26 cellular contexts compared by ENCODE assay signal in the genomic region with DNA sequence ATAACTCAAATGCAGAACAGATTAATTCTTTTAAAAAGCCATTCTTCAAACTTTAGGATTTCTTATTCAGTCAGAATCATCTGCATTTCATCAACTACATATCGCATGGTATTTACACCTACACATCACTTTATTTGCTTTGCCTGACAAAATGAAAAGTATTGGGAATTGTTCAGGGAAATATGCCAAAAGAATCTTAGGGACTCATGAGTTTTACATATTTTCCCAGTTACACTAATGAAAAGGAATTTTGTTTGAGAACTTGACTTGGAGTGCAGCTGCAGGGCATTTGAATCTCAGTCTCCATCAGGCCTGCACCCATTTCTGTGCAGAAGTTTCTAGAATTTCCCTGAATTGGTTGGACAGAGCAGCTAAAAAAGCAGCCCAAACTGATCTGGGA.
DNase-seq lines count a peak whose midpoint lies in the region; ATAC-seq and TF ChIP-seq lines count a peak whose summit lies in the region.
"Had no signal": no experiment of that assay in that cellular context is flagged by ENCODE, and none has a peak within 500 bp of the region (broad histone marks: within the 10 kb centered on the region; RNA-seq: fewer than 3 reads in every experiment).

No MANE protein-coding gene starts in this region.

- H3K79me2 ChIP-seq in SK-N-SH (ENCODE audit: insufficient read depth): peaks cover 3% of the 10 kb centered on the region; the same call in 1 of the 2 replicates
- no peaks in the 10 kb centered on the region for H3K79me2 ChIP-seq in neural progenitor cell (ENCODE audit: low read depth)

- H3K4me1 ChIP-seq in SK-N-SH (ENCODE audit: control insufficient read depth in 1 of 2, insufficient read depth in 2 of 2, low read depth in 1 of 2, low read length in 1 of 2) (peaks cover 0 to 7% of the 10 kb centered on the region in 2 experiments; a peak in 3 of 4 replicates), neural progenitor cell (no peaks in the 10 kb centered on the region), lower lobe of right lung (no peaks in the 10 kb centered on the region)
- H3K4me1 ChIP-seq: BE2C, transverse colon had no signal

- peaks cover 69% of the 10 kb centered on the region for H3K4me1 Mint-ChIP-seq in osteocyte (ENCODE audit: unreplicated experiment)
- H3K4me1 Mint-ChIP-seq in neural progenitor cell: no peaks in the 10 kb centered on the region
- no peaks in the 10 kb centered on the region for H3K4me1 Mint-ChIP-seq in activated CD4-positive, alpha-beta T cell treated with anti-CD3 and anti-CD28 coated beads, Interleukin-2, amount 10 ng/mL, durations not matched to agents 24 days and 14 days
- H3K4me1 Mint-ChIP-seq: stimulated activated naive CD8-positive, alpha-beta T cell treated with anti-CD3 and anti-CD28 coated beads, Interleukin-15, amount 100 ng/mL, for 72 hours had no signal

- H3K27ac ChIP-seq in SK-N-SH (ENCODE audit: low read depth in 2 of 2, low read length in 1 of 2) (peak overlapping the region; percentile 50 to 52; a peak in 3 of 4 replicates), neural progenitor cell (no peak overlapping the region), lower lobe of right lung (no peak overlapping the region)
- H3K27ac ChIP-seq: cardiac muscle cell, epithelial cell of prostate, HL-60, transverse colon had no signal

- POLR2A ChIA-PET in SK-N-SH (lab: Yijun Ruan, JAX): no interaction called here

- no peak overlapping the region; the same call in 1 of the 2 replicates for H3K4me2 ChIP-seq in SK-N-SH
- H3K4me2 ChIP-seq in neural progenitor cell: no peak overlapping the region
- H3K4me2 ChIP-seq: smooth muscle cell had no signal

- DNase-seq in AG20443 (ENCODE audit: low spot score): peak; percentile 60
- DNase-seq in SK-N-SH: no peak
- peak; percentile 58 for DNase-seq in fibroblast of gingiva (ENCODE audit: low read depth)
- no peak for DNase-seq in osteocyte (ENCODE audit: extremely low spot score, unreplicated experiment)
- no peak for DNase-seq in neural progenitor cell (ENCODE audit: low spot score)
- DNase-seq in lower lobe of right lung: no peak
- DNase-seq in activated CD4-positive, alpha-beta T cell treated with anti-CD3 and anti-CD28 coated beads, Interleukin-2, amount 10 ng/mL, durations not matched to agents 24 days and 14 days: no peak
- DNase-seq: activated T-cell treated with anti-CD3 and anti-CD28 coated beads, Interleukin-2, amount 50 U/mL, for 72 hours; BE2C; Caco-2; glutamatergic neuron; left cardiac atrium; NCI-H1417 treated with DMSO at 0.1 percent for 48 hours; NCI-H524 treated with DMSO at 0.1 percent for 48 hours; stimulated activated CD4-positive, alpha-beta T cell treated with anti-CD3 and anti-CD28 coated beads, Interleukin-2, amount 100 ng/mL, for 48 hours; stimulated activated naive CD8-positive, alpha-beta T cell treated with anti-CD3 and anti-CD28 coated beads, Interleukin-15, amount 100 ng/mL, for 72 hours; transverse colon had no signal

- H3K36me3 Mint-ChIP-seq in osteocyte (ENCODE audit: unreplicated experiment) (peaks cover 31% of the 10 kb centered on the region), neural progenitor cell (peaks cover 15% of the 10 kb centered on the region)
- H3K36me3 Mint-ChIP-seq in activated CD4-positive, alpha-beta T cell treated with anti-CD3 and anti-CD28 coated beads, Interleukin-2, amount 10 ng/mL, durations not matched to agents 24 days and 14 days (ENCODE audit: low read depth): peaks cover 38% of the 10 kb centered on the region

- H3K27me3 Mint-ChIP-seq in osteocyte (ENCODE audit: unreplicated experiment) (no peaks in the 10 kb centered on the region), neural progenitor cell (ENCODE audit: insufficient read depth, low read depth) (no peaks in the 10 kb centered on the region)
- H3K27me3 Mint-ChIP-seq in activated CD4-positive, alpha-beta T cell treated with anti-CD3 and anti-CD28 coated beads, Interleukin-2, amount 10 ng/mL, durations not matched to agents 24 days and 14 days: no peaks in the 10 kb centered on the region
- H3K27me3 Mint-ChIP-seq: natural killer cell treated with Interleukin-12 subunit alpha and Interleukin-12 subunit beta and Interleukin-15 and Interleukin-18, amount 100 ng/mL, for 72 hours; progenitor cell of endocrine pancreas; stimulated activated naive CD8-positive, alpha-beta T cell treated with anti-CD3 and anti-CD28 coated beads, Interleukin-15, amount 100 ng/mL, for 72 hours had no signal

- no peak for TF ChIP-seq RAD21 in SK-N-SH (IDR thresholded peaks at IDR 0.05; ENCODE audit: low read length)

- H3K36me3 ChIP-seq in SK-N-SH (replicated peaks in 1 of 2; ENCODE audit: control insufficient read depth in 1 of 2, insufficient read depth in 2 of 2, low read length in 1 of 2) (peaks cover 26 to 52% of the 10 kb centered on the region in 2 experiments), neural progenitor cell (no peaks in the 10 kb centered on the region), lower lobe of right lung (peaks cover 4% of the 10 kb centered on the region)
- H3K36me3 ChIP-seq: transverse colon had no signal

- H3K27ac Mint-ChIP-seq in osteocyte (ENCODE audit: unreplicated experiment): peak overlapping the region; percentile 84
- H3K27ac Mint-ChIP-seq in neural progenitor cell: no peak overlapping the region
- H3K27ac Mint-ChIP-seq in activated CD4-positive, alpha-beta T cell treated with anti-CD3 and anti-CD28 coated beads, Interleukin-2, amount 10 ng/mL, durations not matched to agents 24 days and 14 days: no peak overlapping the region
- H3K27ac Mint-ChIP-seq: activated naive CD4-positive, alpha-beta T cell treated with anti-CD3 and anti-CD28 coated beads, Interleukin-2, amount 50 U/mL, for 72 hours; activated T-cell treated with anti-CD3 and anti-CD28 coated beads, Interleukin-2, amount 50 U/mL, for 72 hours; natural killer cell treated with Interleukin-12 subunit alpha and Interleukin-12 subunit beta and Interleukin-15 and Interleukin-18, amount 100 ng/mL, for 72 hours; progenitor cell of endocrine pancreas; stimulated activated naive CD8-positive, alpha-beta T cell treated with anti-CD3 and anti-CD28 coated beads, Interleukin-15, amount 100 ng/mL, for 72 hours had no signal

- H3K9ac ChIP-seq in SK-N-SH (no peak overlapping the region), neural progenitor cell (no peak overlapping the region)

- H3K9me3 ChIP-seq in SK-N-SH (no peaks in the 10 kb centered on the region), neural progenitor cell (ENCODE audit: low read depth) (no peaks in the 10 kb centered on the region), lower lobe of right lung (no peaks in the 10 kb centered on the region)
- H3K9me3 ChIP-seq: BE2C, Caco-2, transverse colon had no signal

- no peak overlapping the region for H2AFZ ChIP-seq in SK-N-SH (ENCODE audit: low read depth)
- H2AFZ ChIP-seq in neural progenitor cell (replicated peaks): no peak overlapping the region

- H3K4me3 Mint-ChIP-seq in osteocyte (ENCODE audit: unreplicated experiment) (no peak overlapping the region), neural progenitor cell (no peak overlapping the region)
- H3K4me3 Mint-ChIP-seq in activated CD4-positive, alpha-beta T cell treated with anti-CD3 and anti-CD28 coated beads, Interleukin-2, amount 10 ng/mL, durations not matched to agents 24 days and 14 days: no peak overlapping the region
- H3K4me3 Mint-ChIP-seq: activated T-cell treated with anti-CD3 and anti-CD28 coated beads, Interleukin-2, amount 50 U/mL, for 72 hours; natural killer cell treated with Interleukin-12 subunit alpha and Interleukin-12 subunit beta and Interleukin-15 and Interleukin-18, amount 100 ng/mL, for 72 hours; stimulated activated naive CD8-positive, alpha-beta T cell treated with anti-CD3 and anti-CD28 coated beads, Interleukin-15, amount 100 ng/mL, for 72 hours had no signal

- no peak overlapping the region for H3K4me3 ChIP-seq in SK-N-SH (ENCODE audit: low read depth in 2 of 2, low read length in 1 of 2)
- no peak overlapping the region for H3K4me3 ChIP-seq in neural progenitor cell
- no peak overlapping the region for H3K4me3 ChIP-seq in lower lobe of right lung
- H3K4me3 ChIP-seq: cardiac muscle cell, smooth muscle cell, transverse colon had no signal

- H3F3A ChIP-seq in SK-N-SH (replicated peaks; ENCODE audit: insufficient read depth) (peaks cover 26% of the 10 kb centered on the region), neural progenitor cell (ENCODE audit: low read depth) (no peaks in the 10 kb centered on the region)

- no peaks in the 10 kb centered on the region for H3K27me3 ChIP-seq in SK-N-SH (ENCODE audit: insufficient read depth)
- no peaks in the 10 kb centered on the region for H3K27me3 ChIP-seq in neural progenitor cell
- no peaks in the 10 kb centered on the region for H3K27me3 ChIP-seq in lower lobe of right lung (ENCODE audit: low read depth)
- H3K27me3 ChIP-seq: BE2C, cardiac muscle cell, transverse colon had no signal

- no peaks in the 10 kb centered on the region for H3K9me2 ChIP-seq in SK-N-SH

- TF ChIP-seq CTCF in SK-N-SH (IDR thresholded peaks at IDR 0.05) (no peak), osteocyte (IDR thresholded peaks at IDR 0.05) (no peak), neural progenitor cell (IDR thresholded peaks at IDR 0.05) (no peak), lower lobe of right lung (IDR thresholded peaks at IDR 0.05) (no peak)

- CTCF ChIA-PET in SK-N-SH (lab: Yijun Ruan, JAX): interaction anchor here (0.9 to 1.4 kb wide), 3 partner anchors 26 to 393 kb away, joined by 3 to 5 read pairs (median 4); no protein-coding TSS in a partner anchor

- peaks cover 4% of the 10 kb centered on the region for H3K9me3 Mint-ChIP-seq in osteocyte (ENCODE audit: unreplicated experiment)
- H3K9me3 Mint-ChIP-seq in neural progenitor cell: no peaks in the 10 kb centered on the region
- H3K9me3 Mint-ChIP-seq in activated CD4-positive, alpha-beta T cell treated with anti-CD3 and anti-CD28 coated beads, Interleukin-2, amount 10 ng/mL, durations not matched to agents 24 days and 14 days: no peaks in the 10 kb centered on the region
- H3K9me3 Mint-ChIP-seq: activated naive CD4-positive, alpha-beta T cell treated with anti-CD3 and anti-CD28 coated beads, Interleukin-2, amount 50 U/mL, for 72 hours; activated T-cell treated with anti-CD3 and anti-CD28 coated beads, Interleukin-2, amount 50 U/mL, for 72 hours; natural killer cell treated with Interleukin-12 subunit alpha and Interleukin-12 subunit beta and Interleukin-15 and Interleukin-18, amount 100 ng/mL, for 72 hours; stimulated activated naive CD8-positive, alpha-beta T cell treated with anti-CD3 and anti-CD28 coated beads, Interleukin-15, amount 100 ng/mL, for 72 hours had no signal

- intact Hi-C loops in lower lobe of right lung (cut with DNase I): no loop called here
- intact Hi-C loops in activated CD4-positive, alpha-beta T cell treated with anti-CD3 and anti-CD28 coated beads, Interleukin-2, amount 10 ng/mL, durations not matched to agents 24 days and 14 days (cut with micrococcal nuclease): no loop called here

- H4K20me1 ChIP-seq in SK-N-SH (ENCODE audit: insufficient read depth) (no peaks in the 10 kb centered on the region), neural progenitor cell (ENCODE audit: low read depth) (no peaks in the 10 kb centered on the region)

- WGBS in SK-N-SH (ENCODE audit: low lambda C conversion rate): 21% methylated on average over 1 of the region's 1 CpG

- TF ChIP-seq EP300 in SK-N-SH (IDR thresholded peaks at IDR 0.05; ENCODE audit: borderline replicate concordance in 1 of 2, low read depth in 1 of 2, low read length in 1 of 2): 0 out of 4 replicates have a peak, but pooled peaks of 1 of the 2 experiments have one; percentile 19

- ATAC-seq in lower lobe of right lung: no peak
- no peak for ATAC-seq in GM21447 (IDR thresholded peaks at IDR 0.05; ENCODE audit: unreplicated experiment)
- ATAC-seq: activated CD4-positive, CD25-positive, alpha-beta regulatory T cell treated with anti-CD3 and anti-CD28 coated beads, Interleukin-2, amount 50 U/mL, for 24 hours; activated naive CD4-positive, alpha-beta T cell treated with anti-CD3 and anti-CD28 coated beads, Interleukin-2, amount 50 U/mL, for 72 hours; activated T-cell treated with anti-CD3 and anti-CD28 coated beads, Interleukin-2, amount 50 U/mL, for 72 hours; left cardiac atrium; natural killer cell treated with Interleukin-12 subunit alpha and Interleukin-12 subunit beta and Interleukin-15 and Interleukin-18, amount 100 ng/mL, for 72 hours; stimulated activated naive CD8-positive, alpha-beta T cell treated with anti-CD3 and anti-CD28 coated beads, Interleukin-15, amount 100 ng/mL, for 72 hours had no signal

Comparison
In these comparisons a context has a peak if more than half of its experiments do, and no peak if none do; other contexts are left out.
1. DNase-seq: peak in AG20443 (single experiment) and fibroblast of gingiva (single experiment); none in SK-N-SH (single experiment), osteocyte (single experiment), neural progenitor cell (single experiment), lower lobe of right lung (single experiment) and activated CD4-positive, alpha-beta T cell treated with anti-CD3 and anti-CD28 coated beads, Interleukin-2, amount 10 ng/mL, durations not matched to agents 24 days and 14 days (single experiment).
2. H3K27ac ChIP-seq: peak in SK-N-SH (2 of 2); none in neural progenitor cell (single experiment) and lower lobe of right lung (single experiment).